1 cellular context compared by ENCODE assay signal in the genomic region with DNA sequence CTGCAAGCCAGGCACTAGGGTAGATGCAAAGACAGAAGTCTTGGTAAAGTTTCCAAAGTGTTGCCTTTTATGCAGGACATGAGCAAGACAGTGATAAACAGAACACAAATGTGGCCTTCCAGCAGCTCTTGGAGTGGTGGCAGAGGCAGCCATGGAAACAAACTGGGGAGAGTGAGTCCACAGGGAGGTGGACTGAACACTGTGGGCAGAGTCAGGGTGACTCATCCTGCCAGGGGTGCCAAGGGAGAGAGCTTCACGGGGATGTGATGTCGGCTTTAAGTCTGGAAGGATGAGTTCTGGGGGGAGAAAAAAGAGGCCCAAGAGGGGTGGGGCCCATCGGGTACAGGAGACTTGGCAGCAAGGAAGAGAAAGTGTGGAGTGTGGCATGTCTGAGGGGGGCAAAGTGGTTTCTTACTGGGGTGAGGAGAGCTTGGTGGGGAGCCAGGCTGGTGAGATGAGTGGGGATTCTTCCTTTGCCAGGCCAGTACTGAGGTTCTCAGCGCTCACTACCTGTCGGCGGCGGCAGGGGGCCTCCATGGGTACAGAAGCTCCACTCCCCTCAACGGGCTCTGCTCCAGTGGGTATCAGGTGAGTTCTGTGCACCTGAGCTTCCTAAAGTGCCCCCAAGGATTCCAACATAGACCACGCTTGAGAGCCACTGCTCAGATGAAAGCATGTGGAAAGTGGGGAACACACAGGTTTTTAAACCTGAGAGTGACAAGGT.
TF ChIP-seq lines count a peak whose summit lies in the region.

No MANE protein-coding gene starts in this region.

TF ChIP-seq in GM23338, 12 proteins besides CTCF, POLR2A, EP300 and RAD21 (continued from another document):
- TF ChIP-seq, protein P1, sequence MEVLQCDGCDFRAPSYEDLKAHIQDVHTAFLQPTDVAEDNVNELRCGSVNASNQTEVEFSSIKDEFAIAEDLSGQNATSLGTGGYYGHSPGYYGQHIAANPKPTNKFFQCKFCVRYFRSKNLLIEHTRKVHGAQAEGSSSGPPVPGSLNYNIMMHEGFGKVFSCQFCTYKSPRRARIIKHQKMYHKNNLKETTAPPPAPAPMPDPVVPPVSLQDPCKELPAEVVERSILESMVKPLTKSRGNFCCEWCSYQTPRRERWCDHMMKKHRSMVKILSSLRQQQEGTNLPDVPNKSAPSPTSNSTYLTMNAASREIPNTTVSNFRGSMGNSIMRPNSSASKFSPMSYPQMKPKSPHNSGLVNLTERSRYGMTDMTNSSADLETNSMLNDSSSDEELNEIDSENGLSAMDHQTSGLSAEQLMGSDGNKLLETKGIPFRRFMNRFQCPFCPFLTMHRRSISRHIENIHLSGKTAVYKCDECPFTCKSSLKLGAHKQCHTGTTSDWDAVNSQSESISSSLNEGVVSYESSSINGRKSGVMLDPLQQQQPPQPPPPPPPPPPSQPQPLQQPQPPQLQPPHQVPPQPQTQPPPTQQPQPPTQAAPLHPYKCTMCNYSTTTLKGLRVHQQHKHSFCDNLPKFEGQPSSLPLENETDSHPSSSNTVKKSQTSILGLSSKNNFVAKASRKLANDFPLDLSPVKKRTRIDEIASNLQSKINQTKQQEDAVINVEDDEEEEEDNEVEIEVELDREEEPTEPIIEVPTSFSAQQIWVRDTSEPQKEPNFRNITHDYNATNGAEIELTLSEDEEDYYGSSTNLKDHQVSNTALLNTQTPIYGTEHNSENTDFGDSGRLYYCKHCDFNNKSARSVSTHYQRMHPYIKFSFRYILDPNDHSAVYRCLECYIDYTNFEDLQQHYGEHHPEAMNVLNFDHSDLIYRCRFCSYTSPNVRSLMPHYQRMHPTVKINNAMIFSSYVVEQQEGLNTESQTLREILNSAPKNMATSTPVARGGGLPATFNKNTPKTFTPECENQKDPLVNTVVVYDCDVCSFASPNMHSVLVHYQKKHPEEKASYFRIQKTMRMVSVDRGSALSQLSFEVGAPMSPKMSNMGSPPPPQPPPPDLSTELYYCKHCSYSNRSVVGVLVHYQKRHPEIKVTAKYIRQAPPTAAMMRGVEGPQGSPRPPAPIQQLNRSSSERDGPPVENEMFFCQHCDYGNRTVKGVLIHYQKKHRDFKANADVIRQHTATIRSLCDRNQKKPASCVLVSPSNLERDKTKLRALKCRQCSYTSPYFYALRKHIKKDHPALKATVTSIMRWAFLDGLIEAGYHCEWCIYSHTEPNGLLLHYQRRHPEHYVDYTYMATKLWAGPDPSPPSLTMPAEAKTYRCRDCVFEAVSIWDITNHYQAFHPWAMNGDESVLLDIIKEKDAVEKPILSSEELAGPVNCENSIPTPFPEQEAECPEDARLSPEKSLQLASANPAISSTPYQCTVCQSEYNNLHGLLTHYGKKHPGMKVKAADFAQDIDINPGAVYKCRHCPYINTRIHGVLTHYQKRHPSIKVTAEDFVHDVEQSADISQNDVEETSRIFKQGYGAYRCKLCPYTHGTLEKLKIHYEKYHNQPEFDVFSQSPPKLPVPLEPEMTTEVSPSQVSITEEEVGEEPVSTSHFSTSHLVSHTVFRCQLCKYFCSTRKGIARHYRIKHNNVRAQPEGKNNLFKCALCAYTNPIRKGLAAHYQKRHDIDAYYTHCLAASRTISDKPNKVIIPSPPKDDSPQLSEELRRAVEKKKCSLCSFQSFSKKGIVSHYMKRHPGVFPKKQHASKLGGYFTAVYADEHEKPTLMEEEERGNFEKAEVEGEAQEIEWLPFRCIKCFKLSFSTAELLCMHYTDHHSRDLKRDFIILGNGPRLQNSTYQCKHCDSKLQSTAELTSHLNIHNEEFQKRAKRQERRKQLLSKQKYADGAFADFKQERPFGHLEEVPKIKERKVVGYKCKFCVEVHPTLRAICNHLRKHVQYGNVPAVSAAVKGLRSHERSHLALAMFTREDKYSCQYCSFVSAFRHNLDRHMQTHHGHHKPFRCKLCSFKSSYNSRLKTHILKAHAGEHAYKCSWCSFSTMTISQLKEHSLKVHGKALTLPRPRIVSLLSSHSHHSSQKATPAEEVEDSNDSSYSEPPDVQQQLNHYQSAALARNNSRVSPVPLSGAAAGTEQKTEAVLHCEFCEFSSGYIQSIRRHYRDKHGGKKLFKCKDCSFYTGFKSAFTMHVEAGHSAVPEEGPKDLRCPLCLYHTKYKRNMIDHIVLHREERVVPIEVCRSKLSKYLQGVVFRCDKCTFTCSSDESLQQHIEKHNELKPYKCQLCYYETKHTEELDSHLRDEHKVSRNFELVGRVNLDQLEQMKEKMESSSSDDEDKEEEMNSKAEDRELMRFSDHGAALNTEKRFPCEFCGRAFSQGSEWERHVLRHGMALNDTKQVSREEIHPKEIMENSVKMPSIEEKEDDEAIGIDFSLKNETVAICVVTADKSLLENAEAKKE (CRISPR knock-in tag; IDR thresholded peaks at IDR 0.05), result no peak
